In genomic region chr2:75248581-75248980, GRCh38 we compare ENCODE assay signal across 7 cellular contexts. TPM values are rescaled to one million over a fixed set of nuclear protein-coding genes. Genes with fewer than 3 reads are reported as not detected.
"Had no signal": no experiment of that assay in that cellular context is flagged by ENCODE, and none has a peak within 500 bp of the region (broad histone marks: within the 10 kb centered on the region; RNA-seq: fewer than 3 reads in every experiment).

No MANE protein-coding gene starts in this region.

RNA-seq across cellular contexts. Expression of gene TACR1, which starts 49.3 kb away (rescaled TPM):
- total RNA-seq: activated CD4-positive, alpha-beta T cell treated with anti-CD3 and anti-CD28 coated beads, Interleukin-2, amount 10 ng/mL, durations not matched to agents 24 days and 14 days; activated CD8-positive, alpha-beta T cell treated with anti-CD3 and anti-CD28 coated beads for 36 hours; activated naive CD8-positive, alpha-beta T cell treated with anti-CD3 and anti-CD28 coated beads for 36 hours; activated T-helper 17 cell treated with anti-CD3 and anti-CD28 coated beads, Interleukin-2, amount 50 U/mL, for 72 hours; natural killer cell treated with Interleukin-12 subunit alpha and Interleukin-12 subunit beta and Interleukin-15 and Interleukin-18, amount 100 ng/mL, for 72 hours; right lobe of liver had no signal
- polyA plus RNA-seq: keratinocyte had no signal
